ENCODE assay signal across 11 cellular contexts in the genomic region with DNA sequence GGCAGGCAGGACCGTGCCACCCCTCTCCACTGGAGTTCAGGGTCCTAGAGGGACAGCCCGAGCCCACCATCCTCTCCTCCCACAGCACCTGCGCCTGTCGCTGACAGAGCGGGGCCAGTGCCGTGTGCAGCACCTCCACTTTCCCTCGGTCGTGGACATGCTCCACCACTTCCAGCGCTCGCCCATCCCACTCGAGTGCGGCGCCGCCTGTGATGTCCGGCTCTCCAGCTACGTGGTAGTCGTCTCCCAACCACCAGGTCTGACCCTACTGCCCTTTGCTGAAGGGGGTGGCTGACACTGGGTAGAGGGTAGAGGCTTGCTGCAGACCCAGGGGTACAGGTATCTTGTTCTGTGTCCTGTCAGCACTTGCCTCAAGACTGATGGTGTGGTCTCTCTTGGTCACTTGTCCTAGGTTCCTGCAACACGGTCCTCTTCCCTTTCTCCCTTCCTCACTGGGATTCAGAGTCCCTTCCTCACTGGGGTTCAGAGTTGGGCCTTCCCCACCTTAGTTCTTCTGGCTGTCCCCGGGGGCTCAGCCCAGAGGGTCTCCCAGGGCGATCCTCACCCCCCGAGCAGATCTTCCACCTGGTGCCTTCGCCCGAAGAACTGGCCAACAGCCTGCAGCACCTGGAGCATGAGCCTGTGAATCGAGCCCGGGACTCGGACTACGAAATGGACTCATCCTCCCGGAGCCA. TPM values are rescaled to one million over a fixed set of nuclear protein-coding genes. Genes with fewer than 3 reads are reported as not detected.
DNase-seq lines count a peak whose midpoint lies in the region; ATAC-seq, FAIRE-seq and TF ChIP-seq lines count a peak whose summit lies in the region.
"Had no signal": no experiment of that assay in that cellular context is flagged by ENCODE, and none has a peak within 500 bp of the region (broad histone marks: within the 10 kb centered on the region; RNA-seq: fewer than 3 reads in every experiment).

No MANE protein-coding gene starts in this region.

- H3K27me3 ChIP-seq in adrenal gland (no peaks in the 10 kb centered on the region), mesenchymal stem cell (ENCODE audit: control insufficient read depth in 1 of 2, insufficient read depth in 1 of 2, low read length in 2 of 2) (no peaks in the 10 kb centered on the region), uterus (no peaks in the 10 kb centered on the region)

- H3K4me3 ChIP-seq in adrenal gland (no peak overlapping the region), mesenchymal stem cell (ENCODE audit: insufficient read depth in 1 of 2, low read depth in 1 of 2, low read length in 2 of 2) (no peak overlapping the region), uterus (no peak overlapping the region)

- no peak overlapping the region for H2BK5ac ChIP-seq in mesenchymal stem cell (ENCODE audit: low read depth, low read length, poor library complexity, severe bottlenecking)

- H3K9me3 ChIP-seq in adrenal gland (replicated peaks in 1 of 3) (no peaks in the 10 kb centered on the region), mesenchymal stem cell (ENCODE audit: control insufficient read depth, low read length) (no peaks in the 10 kb centered on the region), uterus (no peaks in the 10 kb centered on the region)

- H3K4ac ChIP-seq in mesenchymal stem cell (ENCODE audit: low read depth in 1 of 2, low read length in 2 of 2): no peak overlapping the region

- H3K27ac ChIP-seq in adrenal gland (peak overlapping the region in 2 of 5 donors; percentile 2 to 83), mesenchymal stem cell (ENCODE audit: low read length, poor library complexity, severe bottlenecking) (peak overlapping the region; percentile 46), uterus (peak overlapping the region in 1 of 2 donors; percentile 23)

- no peak for FAIRE-seq in urothelium cell line (lab: Jason Lieb, UNC)

- no peak overlapping the region for H3K18ac ChIP-seq in mesenchymal stem cell (ENCODE audit: low read depth in 1 of 2, low read length in 2 of 2)

- H2AFZ ChIP-seq in mesenchymal stem cell (ENCODE audit: low read depth, low read length): no peak overlapping the region

- no peak overlapping the region for H3K9ac ChIP-seq in mesenchymal stem cell (ENCODE audit: low read length)

- no peak overlapping the region for H4K91ac ChIP-seq in mesenchymal stem cell (ENCODE audit: low read length)

- ATAC-seq in left ventricle myocardium superior (no peak), GM18519 (IDR thresholded peaks at IDR 0.05; ENCODE audit: low FRiP score, unreplicated experiment) (no peak)

- H3K36me3 ChIP-seq in adrenal gland (replicated peaks in 1 of 2) (peaks cover 0 to 59% of the 10 kb centered on the region in 2 donors), mesenchymal stem cell (ENCODE audit: control insufficient read depth in 1 of 2, insufficient read depth in 2 of 2, low read depth in 1 of 2, low read length in 2 of 2) (peaks cover 52 to 89% of the 10 kb centered on the region in 2 experiments), uterus (no peaks in the 10 kb centered on the region)

- TF ChIP-seq CTCF in adrenal gland (IDR thresholded peaks at IDR 0.05): no peak
- TF ChIP-seq CTCF in uterus (IDR thresholded peaks at IDR 0.05): no peak

- no peak overlapping the region for H3K14ac ChIP-seq in mesenchymal stem cell (ENCODE audit: low read length in 2 of 2)

- peak; percentile 68 for DNase-seq in cardiac septum (ENCODE audit: low spot score)
- no peak for DNase-seq in left ventricle myocardium superior
- peak in 6 of 7 donors; percentile 1 to 55 (median 18) for DNase-seq in adrenal gland
- no peak for DNase-seq in mesenchymal stem cell
- DNase-seq in uterus: peak; percentile 10 to 13
- DNase-seq in stimulated activated CD4-positive, alpha-beta T cell treated with anti-CD3 and anti-CD28 coated beads, Interleukin-4, amount 100 ng/mL, for 4 hours: no peak
- no peak for DNase-seq in urothelium cell line (ENCODE audit: low spot score)
- DNase-seq: activated naive CD8-positive, alpha-beta T cell treated with anti-CD3 and anti-CD28 coated beads, Interleukin-2, amount 10 ng/mL, durations not matched to agents 7 days and 5 days; effector CD8-positive, alpha-beta T cell; NCI-H1930 had no signal

- H4K8ac ChIP-seq in mesenchymal stem cell (ENCODE audit: low read length): peak overlapping the region; percentile 46

- TF ChIP-seq POLR2A in adrenal gland (IDR thresholded peaks at IDR 0.05) (no peak), uterus (IDR thresholded peaks at IDR 0.05) (no peak)

- intact Hi-C loops in cardiac septum (cut with DNase I) (loop anchor here (5.0 kb wide), 1 partner anchor 40 kb away; a partner anchor contains a TSS), left ventricle myocardium superior (cut with micrococcal nuclease) (no loop called here), adrenal gland (cut with DNase I) (loop anchor here in 1 of 2 donors (5.0 kb wide), 1 partner anchor 40 kb away; a partner anchor contains a TSS), uterus (cut with DNase I; ENCODE audit: low total_unique reads) (no loop called here)

- no peak overlapping the region for H2AK5ac ChIP-seq in mesenchymal stem cell (ENCODE audit: low read length, severe bottlenecking)

- no peaks in the 10 kb centered on the region for H3K79me1 ChIP-seq in mesenchymal stem cell (replicated peaks; ENCODE audit: low read length, poor library complexity, severe bottlenecking)

- H3K4me2 ChIP-seq in mesenchymal stem cell (ENCODE audit: low read length, poor library complexity, severe bottlenecking): no peak overlapping the region

- no peak overlapping the region for H2BK12ac ChIP-seq in mesenchymal stem cell (ENCODE audit: low read length in 2 of 2)

- no peak overlapping the region for H3K23ac ChIP-seq in mesenchymal stem cell (ENCODE audit: low read length in 2 of 2)

- no peak overlapping the region for H2BK15ac ChIP-seq in mesenchymal stem cell (ENCODE audit: low read depth, poor library complexity, severe bottlenecking)

- H2BK120ac ChIP-seq in mesenchymal stem cell (ENCODE audit: low read depth, low read length): no peak overlapping the region

- WGBS in adrenal gland, 4 donors: 87 to 94% (median 90%) methylated on average over 22 to 28 of the region's 28 CpGs
- WGBS in mesenchymal stem cell: 95% methylated on average over 26 of the region's 28 CpGs

- H3K4me1 ChIP-seq in adrenal gland (replicated peaks in 1 of 2) (peaks cover 15 to 58% of the 10 kb centered on the region in 2 donors), mesenchymal stem cell (ENCODE audit: control insufficient read depth, insufficient read depth, low read depth, low read length) (peaks cover 44% of the 10 kb centered on the region), uterus (peaks cover 0 to 10% of the 10 kb centered on the region in 2 donors)

RNA-seq across cellular contexts. Expression of a gene that starts 42.0 kb away (rescaled TPM):
- total RNA-seq in cardiac septum: 33.7 TPM
- 45.1 TPM for total RNA-seq in left ventricle myocardium superior
- total RNA-seq in adrenal gland: 10 to 100 TPM; 26.1 to 70.3 (median 44.6) TPM
- polyA plus RNA-seq in adrenal gland: 10 to 100 TPM in 1 of 3 donors, 1 to 10 TPM in 2; 5.8 to 14.5 (median 9.3) TPM
- 50.8 TPM for polyA plus RNA-seq in mesenchymal stem cell (2013, experiment 1 of 2)
- polyA plus RNA-seq in mesenchymal stem cell (2013, experiment 2 of 2): 50.3 TPM
- 10 to 100 TPM; 11.8 to 31.3 (median 21.8) TPM for total RNA-seq in uterus

Comparison
In these comparisons a context has a peak if more than half of its experiments do, and no peak if none do; other contexts are left out.
1. DNase-seq: peak in cardiac septum (single experiment), adrenal gland (6 of 7) and uterus (2 of 2); none in left ventricle myocardium superior (single experiment), mesenchymal stem cell (single experiment), stimulated activated CD4-positive, alpha-beta T cell treated with anti-CD3 and anti-CD28 coated beads, Interleukin-4, amount 100 ng/mL, for 4 hours (0 of 2) and urothelium cell line (single experiment).